In the genomic region with DNA sequence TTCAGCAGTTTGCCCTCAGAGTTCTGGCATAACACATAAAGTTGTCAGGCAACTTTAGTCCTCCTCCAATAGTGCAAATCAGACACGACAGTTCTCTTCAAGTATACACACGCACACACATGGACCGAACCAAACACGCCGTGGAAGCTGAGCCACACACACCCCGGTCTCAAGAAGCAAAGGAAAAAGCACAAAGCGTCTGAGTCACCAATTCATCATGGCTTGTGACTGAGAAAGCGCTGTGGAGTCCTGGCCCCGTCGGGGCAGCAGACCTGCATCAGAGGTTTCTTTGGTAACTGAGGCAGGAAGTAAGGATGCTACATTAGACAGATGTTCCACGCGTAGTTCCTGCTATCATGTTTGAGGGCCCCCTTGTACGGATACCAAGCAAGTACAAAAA, we compare ENCODE assay signal across 10 cellular contexts.
A peak's percentile ranks its signal among the peaks of the same experiment; 100 is the strongest.
DNase-seq lines count a peak whose midpoint lies in the region; ATAC-seq and TF ChIP-seq lines count a peak whose summit lies in the region.
"Had no signal": no experiment of that assay in that cellular context is flagged by ENCODE, and none has a peak within 500 bp of the region (broad histone marks: within the 10 kb centered on the region; RNA-seq: fewer than 3 reads in every experiment).

No MANE protein-coding gene starts in this region.

- no peak overlapping the region for H3K4me3 Mint-ChIP-seq in activated CD8-positive, alpha-beta T cell treated with anti-CD3 and anti-CD28 coated beads, Interleukin-2, amount 10 ng/mL, durations not matched to agents 7 days and 5 days

- peaks cover 28% of the 10 kb centered on the region for H3K36me3 Mint-ChIP-seq in activated CD8-positive, alpha-beta T cell treated with anti-CD3 and anti-CD28 coated beads, Interleukin-2, amount 10 ng/mL, durations not matched to agents 7 days and 5 days (ENCODE audit: low read depth)

- POLR2A ChIA-PET in activated CD8-positive, alpha-beta T cell treated with anti-CD3 and anti-CD28 coated beads, Interleukin-2, amount 10 ng/mL, durations not matched to agents 7 days and 5 days (lab: Charles Lee) = no interaction called here

- peak; percentile 26 to 28 for ATAC-seq in activated CD4-positive, CD25-positive, alpha-beta regulatory T cell treated with anti-CD3 and anti-CD28 coated beads, Interleukin-2, amount 50 U/mL, for 24 hours
- ATAC-seq in activated CD8-positive, alpha-beta T cell treated with anti-CD3 and anti-CD28 coated beads, Interleukin-2, amount 10 ng/mL, durations not matched to agents 7 days and 5 days = no peak
- ATAC-seq in HG02623 (IDR thresholded peaks at IDR 0.05; ENCODE audit: unreplicated experiment) = no peak
- no peak for ATAC-seq in GM18502 (IDR thresholded peaks at IDR 0.05; ENCODE audit: poor library complexity, unreplicated experiment)

- H3K4me1 ChIP-seq in skeletal muscle satellite cell (ENCODE audit: control insufficient read depth, insufficient read depth, low read length) = peaks cover 81% of the 10 kb centered on the region

- H3K4me3 ChIP-seq in fibroblast of villous mesenchyme (ENCODE audit: low read depth, low read length) (no peak overlapping the region), skeletal muscle satellite cell (ENCODE audit: low read length) (no peak overlapping the region)

- H3K27ac Mint-ChIP-seq in activated CD8-positive, alpha-beta T cell treated with anti-CD3 and anti-CD28 coated beads, Interleukin-2, amount 10 ng/mL, durations not matched to agents 7 days and 5 days = peak overlapping the region; percentile 15

- peak overlapping the region; percentile 55 for H3K9ac ChIP-seq in skeletal muscle satellite cell (ENCODE audit: low read depth, low read length)

- CTCF ChIA-PET in activated CD8-positive, alpha-beta T cell treated with anti-CD3 and anti-CD28 coated beads, Interleukin-2, amount 10 ng/mL, durations not matched to agents 7 days and 5 days (lab: Charles Lee) = interaction anchor here (0.7 kb wide), 1 partner anchor 542 kb away, joined by 3 read pairs; no protein-coding TSS in a partner anchor

- no peaks in the 10 kb centered on the region for H3K9me3 Mint-ChIP-seq in activated CD8-positive, alpha-beta T cell treated with anti-CD3 and anti-CD28 coated beads, Interleukin-2, amount 10 ng/mL, durations not matched to agents 7 days and 5 days (ENCODE audit: insufficient read depth)

- H3K4me1 Mint-ChIP-seq in activated CD8-positive, alpha-beta T cell treated with anti-CD3 and anti-CD28 coated beads, Interleukin-2, amount 10 ng/mL, durations not matched to agents 7 days and 5 days (ENCODE audit: low read depth) = peaks cover 4% of the 10 kb centered on the region

- no peaks in the 10 kb centered on the region for H3K27me3 Mint-ChIP-seq in activated CD8-positive, alpha-beta T cell treated with anti-CD3 and anti-CD28 coated beads, Interleukin-2, amount 10 ng/mL, durations not matched to agents 7 days and 5 days (ENCODE audit: low read depth)

- H3K36me3 ChIP-seq in skeletal muscle satellite cell (ENCODE audit: insufficient read depth, low read length) = peaks cover 77% of the 10 kb centered on the region

- no peaks in the 10 kb centered on the region for H3K9me3 ChIP-seq in skeletal muscle satellite cell (replicated peaks; ENCODE audit: low read length)

- H3K4me2 ChIP-seq in skeletal muscle satellite cell (ENCODE audit: low read length) = peak overlapping the region; percentile 13

- DNase-seq in activated CD4-positive, CD25-positive, alpha-beta regulatory T cell treated with anti-CD3 and anti-CD28 coated beads, Interleukin-2, amount 50 U/mL, for 72 hours = no peak
- DNase-seq in activated CD8-positive, alpha-beta T cell treated with anti-CD3 and anti-CD28 coated beads, Interleukin-2, amount 10 ng/mL, durations not matched to agents 7 days and 5 days = no peak
- peak; percentile 80 for DNase-seq in fibroblast of villous mesenchyme (ENCODE audit: low read depth)
- DNase-seq in retina = no peak
- DNase-seq: stimulated activated CD4-positive, alpha-beta T cell treated with anti-CD3 and anti-CD28 coated beads, Interleukin-2, amount 100 ng/mL, for 48 hours; WERI-Rb-1 had no signal

- no peaks in the 10 kb centered on the region for H3K27me3 ChIP-seq in skeletal muscle satellite cell (ENCODE audit: control insufficient read depth, insufficient read depth, low read length)

- no peak for TF ChIP-seq CTCF in fibroblast of villous mesenchyme (IDR thresholded peaks at IDR 0.05; ENCODE audit: insufficient read depth, low read depth, low read length)

Comparison
In these comparisons a context has a peak if more than half of its experiments do, and no peak if none do; other contexts are left out.
1. ATAC-seq: peak in activated CD4-positive, CD25-positive, alpha-beta regulatory T cell treated with anti-CD3 and anti-CD28 coated beads, Interleukin-2, amount 50 U/mL, for 24 hours (2 of 2); none in activated CD8-positive, alpha-beta T cell treated with anti-CD3 and anti-CD28 coated beads, Interleukin-2, amount 10 ng/mL, durations not matched to agents 7 days and 5 days (single experiment), HG02623 (single experiment) and GM18502 (single experiment).